8 cellular contexts compared by ENCODE assay signal in genomic region chr4:139950568-139950967, GRCh38.
A peak's percentile ranks its signal among the peaks of the same experiment; 100 is the strongest.
DNase-seq lines count a peak whose midpoint lies in the region; ATAC-seq and TF ChIP-seq lines count a peak whose summit lies in the region.

No MANE protein-coding gene starts in this region.

- H3F3A ChIP-seq in GM23248 (ENCODE audit: insufficient read depth) (peaks cover 16% of the 10 kb centered on the region), MM.1S (ENCODE audit: insufficient read depth, low read length) (peaks cover 18% of the 10 kb centered on the region)

- TF ChIP-seq CTCF in MM.1S (IDR thresholded peaks at IDR 0.05; ENCODE audit: low read length): no peak
- no peak for TF ChIP-seq CTCF in progenitor cell of endocrine pancreas (IDR thresholded peaks at IDR 0.05; ENCODE audit: unreplicated experiment)
- TF ChIP-seq CTCF in prostate gland (IDR thresholded peaks at IDR 0.05): no peak

- no peaks in the 10 kb centered on the region for H3K27me3 Mint-ChIP-seq in progenitor cell of endocrine pancreas

- H3K9ac ChIP-seq in GM23248 (no peak overlapping the region), MM.1S (ENCODE audit: low read length) (peak overlapping the region; percentile 31; the same call in 1 of the 2 replicates)

- no peaks in the 10 kb centered on the region for H3K27me3 ChIP-seq in GM23248 (replicated peaks; ENCODE audit: insufficient read depth)
- H3K27me3 ChIP-seq in MM.1S (replicated peaks; ENCODE audit: insufficient read depth, low read length): no peaks in the 10 kb centered on the region
- H3K27me3 ChIP-seq in prostate gland (replicated peaks; ENCODE audit: insufficient read depth): no peaks in the 10 kb centered on the region

- H3K4me1 ChIP-seq in GM23248 (ENCODE audit: insufficient read depth): peaks cover 27% of the 10 kb centered on the region
- peaks cover 34% of the 10 kb centered on the region for H3K4me1 ChIP-seq in MM.1S (ENCODE audit: low read length)
- no peaks in the 10 kb centered on the region for H3K4me1 ChIP-seq in prostate gland (replicated peaks)

- H3K36me3 ChIP-seq in GM23248 (ENCODE audit: low read depth): no peaks in the 10 kb centered on the region
- H3K36me3 ChIP-seq in MM.1S (replicated peaks; ENCODE audit: insufficient read depth, low read length): no peaks in the 10 kb centered on the region
- H3K36me3 ChIP-seq in prostate gland: no peaks in the 10 kb centered on the region

- H2AFZ ChIP-seq in GM23248 (no peak overlapping the region), MM.1S (ENCODE audit: low read length) (peak overlapping the region; percentile 46)

- WGBS in GM23248 (ENCODE audit: low coverage in 1 of 2, low lambda C conversion rate in 2 of 2, missing lambda C conversion rate in 2 of 2), 2 experiments: 52 to 55% methylated on average over 5 of the region's 5 CpGs
- WGBS in prostate gland: 83% methylated on average over 5 of the region's 5 CpGs

- H3K4me2 ChIP-seq in GM23248 (ENCODE audit: unreplicated experiment): peak overlapping the region; percentile 5
- peak overlapping the region; percentile 49 for H3K4me2 ChIP-seq in MM.1S (ENCODE audit: low read depth, low read length)

- H3K79me2 ChIP-seq in GM23248 (ENCODE audit: insufficient read depth): no peaks in the 10 kb centered on the region
- no peaks in the 10 kb centered on the region for H3K79me2 ChIP-seq in MM.1S (ENCODE audit: low read length)

- in situ Hi-C loops in GM23248 (cut with MboI): no loop called here

- H4K20me1 ChIP-seq in GM23248 (ENCODE audit: insufficient read depth) (no peaks in the 10 kb centered on the region), MM.1S (ENCODE audit: insufficient read depth, low read length) (no peaks in the 10 kb centered on the region)

- no peak overlapping the region for H3K27ac ChIP-seq in GM23248
- H3K27ac ChIP-seq in MM.1S (ENCODE audit: low read length): peak overlapping the region; percentile 79
- H3K27ac ChIP-seq in prostate gland: no peak overlapping the region

- intact Hi-C loops in prostate gland (cut with DNase I): no loop called here

- H3K27ac Mint-ChIP-seq in progenitor cell of endocrine pancreas: no peak overlapping the region

- H3K9me3 ChIP-seq in GM23248 (ENCODE audit: low read depth): no peaks in the 10 kb centered on the region
- H3K9me3 ChIP-seq in MM.1S (replicated peaks; ENCODE audit: insufficient read depth, low read length): no peaks in the 10 kb centered on the region
- H3K9me3 ChIP-seq in prostate gland: no peaks in the 10 kb centered on the region

- peak; percentile 51 for DNase-seq in GM23248
- DNase-seq in MM.1S: peak; percentile 92
- peak; percentile 60 for DNase-seq in fibroblast of peridontal ligament (ENCODE audit: extremely low read depth)
- no peak for DNase-seq in NCI-H524 (lab: John Stamatoyannopoulos, UW)
- no peak for DNase-seq in NCI-H446 (lab: John Stamatoyannopoulos, UW)
- no peak for DNase-seq in progenitor cell of endocrine pancreas (ENCODE audit: low spot score, unreplicated experiment)
- DNase-seq in prostate gland (ENCODE audit: low spot score): no peak

- H3K9me2 ChIP-seq in GM23248 (ENCODE audit: insufficient read depth) (no peaks in the 10 kb centered on the region), MM.1S (replicated peaks; ENCODE audit: insufficient read depth, low read length) (no peaks in the 10 kb centered on the region)

- H3K36me3 Mint-ChIP-seq in progenitor cell of endocrine pancreas (ENCODE audit: insufficient read depth): peaks cover 5% of the 10 kb centered on the region

- ATAC-seq in GM18519 (IDR thresholded peaks at IDR 0.05; ENCODE audit: low FRiP score, unreplicated experiment): peak; percentile 77

- no peak for TF ChIP-seq POLR2A in prostate gland (IDR thresholded peaks at IDR 0.05)

- H3K4me1 Mint-ChIP-seq in progenitor cell of endocrine pancreas (ENCODE audit: low read depth): peaks cover 5% of the 10 kb centered on the region

- H3K9me3 Mint-ChIP-seq in progenitor cell of endocrine pancreas (ENCODE audit: low read depth): peaks cover 4% of the 10 kb centered on the region

- H3K4me3 ChIP-seq in GM23248 (no peak overlapping the region), MM.1S (ENCODE audit: low read length) (no peak overlapping the region), prostate gland (no peak overlapping the region)

- H3K4me3 Mint-ChIP-seq in progenitor cell of endocrine pancreas (ENCODE audit: low read depth): no peak overlapping the region

Comparison
In these comparisons a context has a peak if more than half of its experiments do, and no peak if none do; other contexts are left out.
1. DNase-seq: peak in GM23248 (single experiment), MM.1S (single experiment) and fibroblast of peridontal ligament (single experiment); none in NCI-H524 (0 of 2), NCI-H446 (0 of 2), progenitor cell of endocrine pancreas (single experiment) and prostate gland (single experiment).